11 cellular contexts compared by ENCODE assay signal in genomic region chr22:39428597-39429071, GRCh38. TPM values are rescaled to one million over a fixed set of nuclear protein-coding genes. Genes with fewer than 3 reads are reported as not detected.
DNase-seq lines count a peak whose midpoint lies in the region; ATAC-seq and TF ChIP-seq lines count a peak whose summit lies in the region.
"Had no signal": no experiment of that assay in that cellular context is flagged by ENCODE, and none has a peak within 500 bp of the region (broad histone marks: within the 10 kb centered on the region; RNA-seq: fewer than 3 reads in every experiment).

No MANE protein-coding gene starts in this region.

- H3K4me1 ChIP-seq in Panc1 (ENCODE audit: control insufficient read depth, insufficient read depth, low read length) (no peaks in the 10 kb centered on the region), iPS DF 6.9 (ENCODE audit: control insufficient read depth, insufficient read depth, low read length) (peaks cover 13% of the 10 kb centered on the region)

- peak; percentile 40; the same call in 1 of the 2 replicates for ATAC-seq in Panc1
- no peak for ATAC-seq in HG03439 (IDR thresholded peaks at IDR 0.05; ENCODE audit: unreplicated experiment)
- ATAC-seq in stimulated activated naive CD8-positive, alpha-beta T cell treated with anti-CD3 and anti-CD28 coated beads, Interleukin-15, amount 100 ng/mL, for 72 hours = no peak

- H3K27me3 Mint-ChIP-seq in stimulated activated naive CD8-positive, alpha-beta T cell treated with anti-CD3 and anti-CD28 coated beads, Interleukin-15, amount 100 ng/mL, for 72 hours = no peaks in the 10 kb centered on the region

- in situ Hi-C loops in Panc1 (cut with HindIII; ENCODE audit: low pct_unique_long_range_greater_than_20kb, low sequenced_read_pairs) = no loop called here

- no peak overlapping the region for H3K4me3 Mint-ChIP-seq in stimulated activated naive CD8-positive, alpha-beta T cell treated with anti-CD3 and anti-CD28 coated beads, Interleukin-15, amount 100 ng/mL, for 72 hours

- POLR2A ChIA-PET in Panc1 (lab: Charles Lee) = no interaction called here

- H3K9me3 Mint-ChIP-seq in stimulated activated naive CD8-positive, alpha-beta T cell treated with anti-CD3 and anti-CD28 coated beads, Interleukin-15, amount 100 ng/mL, for 72 hours = no peaks in the 10 kb centered on the region

- no TSS peak for BruUV-seq in Panc1 (replicated peaks; lab: Mats Ljungman, UMichigan)

- H3K27me3 ChIP-seq in Panc1 (ENCODE audit: control insufficient read depth, insufficient read depth, low read length) = no peaks in the 10 kb centered on the region
- no peaks in the 10 kb centered on the region for H3K27me3 ChIP-seq in iPS DF 6.9 (ENCODE audit: control insufficient read depth, insufficient read depth, low read length)

- H3K4me3 ChIP-seq in Panc1 (ENCODE audit: low read depth in 2 of 2, low read length in 2 of 2) (no peak overlapping the region), iPS DF 6.9 (ENCODE audit: low read length) (no peak overlapping the region)

- no peak for TF ChIP-seq CTCF in Panc1 (IDR thresholded peaks at IDR 0.05)

- no peak overlapping the region for H3K27ac ChIP-seq in Panc1 (ENCODE audit: low read length)
- H3K27ac ChIP-seq in iPS DF 6.9 (ENCODE audit: low read length) = no peak overlapping the region
- H3K27ac ChIP-seq in substantia nigra (ENCODE audit: low read depth, low read length, poor library complexity, severe bottlenecking) = peak overlapping the region; percentile 55
- H3K27ac ChIP-seq: 22Rv1, VCaP had no signal

- H3K36me3 ChIP-seq in Panc1 (ENCODE audit: control insufficient read depth, insufficient read depth, low read length) (no peaks in the 10 kb centered on the region; the same call in 1 of the 2 replicates), iPS DF 6.9 (ENCODE audit: control insufficient read depth, insufficient read depth, low read length) (peaks cover 7% of the 10 kb centered on the region)

- H3K27ac Mint-ChIP-seq in stimulated activated naive CD8-positive, alpha-beta T cell treated with anti-CD3 and anti-CD28 coated beads, Interleukin-15, amount 100 ng/mL, for 72 hours = no peak overlapping the region

- WGBS in iPS DF 6.9 (ENCODE audit: insufficient coverage, insufficient read length) = no CpG with 5 or more reads among the region's 10 CpGs

- CTCF ChIA-PET in Panc1 (lab: Charles Lee) = no interaction called here

- intact Hi-C loops in Panc1 (cut with micrococcal nuclease; ENCODE audit: unreplicated experiment) = no loop called here

- no peaks in the 10 kb centered on the region for H3K4me1 Mint-ChIP-seq in stimulated activated naive CD8-positive, alpha-beta T cell treated with anti-CD3 and anti-CD28 coated beads, Interleukin-15, amount 100 ng/mL, for 72 hours

- peak in 2 of 3 experiments; percentile 69 to 84 for DNase-seq in NCI-H1417 (lab: John Stamatoyannopoulos, UW)
- no peak for DNase-seq in NCI-H1417 treated with DMSO at 0.1 percent for 48 hours (lab: John Stamatoyannopoulos, UW)
- DNase-seq in Panc1 (ENCODE audit: low read depth, low spot score) = no peak
- peak; percentile 90 for DNase-seq in iPS DF 6.9 (ENCODE audit: low read depth, low spot score)
- no peak for DNase-seq in substantia nigra (lab: John Stamatoyannopoulos, UW)
- DNase-seq in stimulated activated CD4-positive, alpha-beta T cell treated with anti-CD3 and anti-CD28 coated beads, Interleukin-4, amount 100 ng/mL, for 24 hours = no peak
- no peak for DNase-seq in stimulated activated naive CD8-positive, alpha-beta T cell treated with anti-CD3 and anti-CD28 coated beads, Interleukin-15, amount 100 ng/mL, for 72 hours
- DNase-seq: SHP77 treated with DMSO at 0.1 percent for 48 hours had no signal

- H3K9me3 ChIP-seq in Panc1 (ENCODE audit: control insufficient read depth, insufficient read depth, low read depth, low read length) (no peaks in the 10 kb centered on the region), iPS DF 6.9 (ENCODE audit: control insufficient read depth, insufficient read depth, low read length) (no peaks in the 10 kb centered on the region)

RNA-seq across cellular contexts. Expression of gene MGAT3, which starts 28.2 kb away (rescaled TPM):
- total RNA-seq in Panc1 (2021; ENCODE audit: unreplicated experiment) = 0.57 TPM
- 1.9 TPM for polyA plus RNA-seq in Panc1 (2012; ENCODE audit: insufficient read length)

RNA-seq across cellular contexts. Expression of gene TAB1, which starts 29.1 kb away (rescaled TPM):
- 18.9 TPM for total RNA-seq in Panc1 (2021; ENCODE audit: unreplicated experiment)
- polyA plus RNA-seq in Panc1 (2012; ENCODE audit: insufficient read length) = 20.9 TPM

Comparison
In these comparisons a context has a peak if more than half of its experiments do, and no peak if none do; other contexts are left out.
1. DNase-seq: peak in NCI-H1417 (2 of 3) and iPS DF 6.9 (single experiment); none in NCI-H1417 treated with DMSO at 0.1 percent for 48 hours (single experiment), Panc1 (single experiment), substantia nigra (0 of 49), stimulated activated CD4-positive, alpha-beta T cell treated with anti-CD3 and anti-CD28 coated beads, Interleukin-4, amount 100 ng/mL, for 24 hours (single experiment) and stimulated activated naive CD8-positive, alpha-beta T cell treated with anti-CD3 and anti-CD28 coated beads, Interleukin-15, amount 100 ng/mL, for 72 hours (0 of 2).